In genomic region chr22:48945621-48946458, GRCh38 we compare ENCODE assay signal across 1 cellular context.
A peak's percentile ranks its signal among the peaks of the same experiment; 100 is the strongest.
TF ChIP-seq lines count a peak whose summit lies in the region.

No MANE protein-coding gene starts in this region.

TF ChIP-seq in HepG2, 621 proteins besides CTCF, POLR2A, EP300 and RAD21 (continued from another document and continues in another):
- no peak for TF ChIP-seq ZBTB4 (CRISPR knock-in tag; IDR thresholded peaks at IDR 0.05; ENCODE audit: borderline replicate concordance)
- 0 out of 2 replicates have a peak, but pooled peaks have one; percentile 22 for TF ChIP-seq FOXC1 (CRISPR knock-in tag; IDR thresholded peaks at IDR 0.05; ENCODE audit: borderline replicate concordance)
- TF ChIP-seq STAG1 (CRISPR knock-in tag; IDR thresholded peaks at IDR 0.05), result no peak
- no peak for TF ChIP-seq ZNF619 (CRISPR knock-in tag; IDR thresholded peaks at IDR 0.05)
- TF ChIP-seq MED1 (CRISPR knock-in tag; IDR thresholded peaks at IDR 0.05), result no peak
- TF ChIP-seq ZBTB37 (CRISPR knock-in tag; IDR thresholded peaks at IDR 0.05), result no peak
- no peak for TF ChIP-seq GABPA (IDR thresholded peaks at IDR 0.05; ENCODE audit: low read depth, low read length)
- no peak for TF ChIP-seq GABPA (CRISPR knock-in tag; IDR thresholded peaks at IDR 0.05; ENCODE audit: low read depth)
- no peak for TF ChIP-seq TOPORS (CRISPR knock-in tag; IDR thresholded peaks at IDR 0.05)
- TF ChIP-seq ZFP36 (IDR thresholded peaks at IDR 0.05; ENCODE audit: borderline replicate concordance, low read depth, low read length, partially characterized antibody), result no peak
- TF ChIP-seq MYC (CRISPR knock-in tag; IDR thresholded peaks at IDR 0.05; ENCODE audit: borderline replicate concordance), result peak; percentile 70; the same call in 1 of the 2 replicates
- TF ChIP-seq ZSCAN21 (CRISPR knock-in tag; IDR thresholded peaks at IDR 0.05; ENCODE audit: borderline replicate concordance), result peak; percentile 73; the same call in 1 of the 2 replicates
- no peak for TF ChIP-seq GMEB1 (CRISPR knock-in tag; IDR thresholded peaks at IDR 0.05; ENCODE audit: borderline replicate concordance)
- peak; percentile 53; the same call in 1 of the 2 replicates for TF ChIP-seq TFDP1 (CRISPR knock-in tag; IDR thresholded peaks at IDR 0.05; ENCODE audit: borderline replicate concordance)
- 0 out of 2 replicates have a peak, but pooled peaks have one; percentile 18 for TF ChIP-seq SPEN (CRISPR knock-in tag; IDR thresholded peaks at IDR 0.05; ENCODE audit: low read depth)
- peak; percentile 28; the same call in 1 of the 2 replicates for TF ChIP-seq TBX2 (CRISPR knock-in tag; IDR thresholded peaks at IDR 0.05; ENCODE audit: borderline replicate concordance)
- TF ChIP-seq CCDC6 (CRISPR knock-in tag; IDR thresholded peaks at IDR 0.05), result no peak
- TF ChIP-seq MNT (IDR thresholded peaks at IDR 0.05), result peak; percentile 83
- no peak; the same call in 1 of the 2 replicates for TF ChIP-seq ZNF788 (CRISPR knock-in tag; IDR thresholded peaks at IDR 0.05; ENCODE audit: borderline replicate concordance)
- TF ChIP-seq HIC2 (CRISPR knock-in tag; IDR thresholded peaks at IDR 0.05; ENCODE audit: low read depth), result no peak
- no peak for TF ChIP-seq ONECUT2 (CRISPR knock-in tag; IDR thresholded peaks at IDR 0.05)
- no peak for TF ChIP-seq NR2F2 (IDR thresholded peaks at IDR 0.05; ENCODE audit: borderline replicate concordance, low read depth)
- no peak for TF ChIP-seq TEAD3 (CRISPR knock-in tag; optimal IDR thresholded peaks at IDR 0.05; ENCODE audit: borderline replicate concordance)
- TF ChIP-seq ZBTB38 (CRISPR knock-in tag; IDR thresholded peaks at IDR 0.05), result 0 out of 2 replicates have a peak, but pooled peaks have one; percentile 10
- TF ChIP-seq SOX13 (IDR thresholded peaks at IDR 0.05), result no peak
- 0 out of 4 replicates have a peak, but pooled peaks of 1 of the 2 experiments have one; percentile 11 for TF ChIP-seq SOX13 (CRISPR knock-in tag; conservative IDR thresholded peaks at IDR 0.05 in 1 of 2, IDR thresholded peaks at IDR 0.05 in 1 of 2)
- no peak for TF ChIP-seq NONO (IDR thresholded peaks at IDR 0.05)
- 0 out of 2 replicates have a peak, but pooled peaks have one; percentile 45 for TF ChIP-seq NONO (CRISPR knock-in tag; conservative IDR thresholded peaks at IDR 0.05)
- peak; percentile 12; the same call in 1 of the 2 replicates for TF ChIP-seq ZNF281 (CRISPR knock-in tag; IDR thresholded peaks at IDR 0.05; ENCODE audit: borderline replicate concordance)
- TF ChIP-seq ZNF121 (CRISPR knock-in tag; IDR thresholded peaks at IDR 0.05), result peak; percentile 97
- 0 out of 2 replicates have a peak, but pooled peaks have one; percentile 19 for TF ChIP-seq ZNF839 (CRISPR knock-in tag; IDR thresholded peaks at IDR 0.05; ENCODE audit: borderline replicate concordance)
- TF ChIP-seq FOXA3 (CRISPR knock-in tag; IDR thresholded peaks at IDR 0.05), result no peak
- TF ChIP-seq UBTF (CRISPR knock-in tag; IDR thresholded peaks at IDR 0.05), result peak; percentile 27; the same call in 1 of the 2 replicates
- TF ChIP-seq NBN (conservative IDR thresholded peaks at IDR 0.05), result no peak
- peak; percentile 37; the same call in 1 of the 2 replicates for TF ChIP-seq ZFP41 (CRISPR knock-in tag; IDR thresholded peaks at IDR 0.05; ENCODE audit: borderline replicate concordance)
- TF ChIP-seq ZMYM3 (CRISPR knock-in tag; IDR thresholded peaks at IDR 0.05), result peak; percentile 70
- no peak for TF ChIP-seq PLSCR1 (CRISPR knock-in tag; IDR thresholded peaks at IDR 0.05; ENCODE audit: borderline replicate concordance)
- TF ChIP-seq LCORL (IDR thresholded peaks at IDR 0.05), result no peak
- TF ChIP-seq LCORL (CRISPR knock-in tag; IDR thresholded peaks at IDR 0.05), result peak; percentile 87
- no peak for TF ChIP-seq ZKSCAN1 (IDR thresholded peaks at IDR 0.05; ENCODE audit: low read length)
